ENCODE assay signal across 14 cellular contexts in the genomic region with DNA sequence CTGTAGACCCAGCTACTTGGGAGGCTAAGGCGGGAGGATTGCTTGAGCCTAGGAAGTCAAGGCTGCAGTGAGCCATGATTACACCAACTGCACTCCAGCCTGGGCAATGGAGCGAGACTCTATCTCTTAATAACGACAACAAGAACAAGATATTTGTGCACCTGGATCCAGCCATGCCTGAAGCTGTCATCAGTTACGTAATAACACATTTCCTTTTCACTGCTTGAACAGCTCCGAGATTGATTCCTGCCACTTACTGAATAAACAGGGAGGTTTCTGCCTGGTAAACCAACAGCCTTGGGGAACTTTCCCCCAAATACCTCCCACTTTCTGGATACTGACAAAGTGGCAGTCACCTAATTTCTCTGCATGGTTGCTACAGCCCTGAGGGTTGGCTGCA. TPM values are rescaled to one million over a fixed set of nuclear protein-coding genes. Genes with fewer than 3 reads are reported as not detected.
DNase-seq lines count a peak whose midpoint lies in the region; FAIRE-seq and TF ChIP-seq lines count a peak whose summit lies in the region.
"Had no signal": no experiment of that assay in that cellular context is flagged by ENCODE, and none has a peak within 500 bp of the region (broad histone marks: within the 10 kb centered on the region; RNA-seq: fewer than 3 reads in every experiment).

No MANE protein-coding gene starts in this region.

- no peak for TF ChIP-seq CTCF in spleen (IDR thresholded peaks at IDR 0.05 in 8 of 11, conservative IDR thresholded peaks at IDR 0.05 in 3 of 11)

- peak; percentile 47 for FAIRE-seq in GM12891 (lab: Jason Lieb, UNC)

- 52 to 70% (median 65%) methylated on average over 5 of the region's 5 CpGs for WGBS in spleen, 5 donors

- TF ChIP-seq POLR2A in GM12891 (IDR thresholded peaks at IDR 0.05; ENCODE audit: low read depth, low read length): no peak
- TF ChIP-seq POLR2A in spleen (IDR thresholded peaks at IDR 0.05): no peak

- DNase-seq in GM12891 (ENCODE audit: insufficient read length, low spot score) (no peak), SJCRH30 (no peak), kidney tubule cell (ENCODE audit: low spot score) (peak; percentile 74), spleen (no peak), NCI-H1436 (lab: John Stamatoyannopoulos, UW) (no peak), occipital lobe (lab: John Stamatoyannopoulos, UW) (no peak), NCI-H526 (lab: John Stamatoyannopoulos, UW) (no peak)
- DNase-seq in activated CD8-positive, alpha-beta memory T cell treated with anti-CD3 and anti-CD28 coated beads, Interleukin-2, amount 50 U/mL, for 48 hours: no peak
- DNase-seq: central memory CD4-positive, alpha-beta T cell had no signal

- no peak overlapping the region for H3K4me3 ChIP-seq in SJCRH30
- H3K4me3 ChIP-seq in spleen: no peak overlapping the region
- H3K4me3 ChIP-seq: ovary had no signal

- peak overlapping the region; percentile 40 for H3K27ac ChIP-seq in SJCRH30
- peak overlapping the region in 6 of 8 donors; percentile 39 to 70 (median 52) for H3K27ac ChIP-seq in spleen
- H3K27ac ChIP-seq: epithelial cell of prostate had no signal

- H3K9me3 ChIP-seq in SJCRH30 (replicated peaks) (no peaks in the 10 kb centered on the region), spleen (peaks cover 0 to 5% (median 0%) of the 10 kb centered on the region in 8 donors)
- H3K9me3 ChIP-seq: ovary had no signal

- peaks cover 36% of the 10 kb centered on the region for H3K4me1 ChIP-seq in SJCRH30
- peaks cover 4 to 92% (median 40%) of the 10 kb centered on the region in 6 donors for H3K4me1 ChIP-seq in spleen

- intact Hi-C loops in spleen (cut with DNase I; ENCODE audit: low total_unique reads): no loop called here

- H3K27me3 ChIP-seq in SJCRH30: no peaks in the 10 kb centered on the region
- peaks cover 0 to 26% (median 3%) of the 10 kb centered on the region in 7 donors for H3K27me3 ChIP-seq in spleen (replicated peaks in 1 of 7)
- H3K27me3 ChIP-seq: ovary had no signal

- H3K36me3 ChIP-seq in SJCRH30 (peaks cover 40% of the 10 kb centered on the region), spleen (peaks cover 0 to 45% (median 0%) of the 10 kb centered on the region in 6 donors)
- H3K36me3 ChIP-seq: ovary had no signal

TF ChIP-seq in GM12891, 5 proteins besides CTCF, POLR2A, EP300 and RAD21:
- TF ChIP-seq SPI1 (IDR thresholded peaks at IDR 0.05; ENCODE audit: low read depth, low read length): no peak
- TF ChIP-seq PAX5 (IDR thresholded peaks at IDR 0.05; ENCODE audit: insufficient read depth, low read length, severe bottlenecking): peak; percentile 64
- TF ChIP-seq POU2F2 (IDR thresholded peaks at IDR 0.05; ENCODE audit: low read depth, low read length): no peak

RNA-seq across cellular contexts. Expression of gene KANK2, which starts 5.4 kb away (rescaled TPM):
- polyA plus RNA-seq in GM12891 (2012; ENCODE audit: low read depth, missing spikeins): 13.2 TPM
- 86.1 and 98.4 TPM in 2 replicates for total RNA-seq in SJCRH30 (2014; rRNA removed; shearing (Covaris generic))
- total RNA-seq in spleen (100 to 1,000 TPM in 4 of 7 donors, 10 to 100 TPM in 3; 47.7 to 144 (median 117) TPM), occipital lobe (10.6 TPM)
- 10 to 100 TPM; 16.3 to 34.9 (median 20.1) TPM for polyA plus RNA-seq in spleen

RNA-seq across cellular contexts. Expression of gene SPC24, which starts 36.4 kb away (rescaled TPM):
- 19.3 TPM for polyA plus RNA-seq in GM12891 (2012; ENCODE audit: low read depth, missing spikeins)
- 61.3 and 70.3 TPM in 2 replicates for total RNA-seq in SJCRH30 (2014; rRNA removed; shearing (Covaris generic))
- 1 to 10 TPM; 2.0 to 9.7 (median 3.6) TPM for total RNA-seq in spleen
- 1 to 10 TPM; 1.7 to 4.4 (median 3.9) TPM for polyA plus RNA-seq in spleen
- total RNA-seq in occipital lobe: 6.4 TPM

RNA-seq across cellular contexts. Expression of gene ANGPTL8, which starts 47.5 kb away (rescaled TPM):
- polyA plus RNA-seq in GM12891 (2012; ENCODE audit: low read depth, missing spikeins): not detected
- total RNA-seq in SJCRH30 (2014; rRNA removed; shearing (Covaris generic)): not detected in 2 replicates
- total RNA-seq in spleen (not detected), occipital lobe (not detected)
- under 1 TPM in 1 of 3 donors, not detected in 2; 0.30 TPM for polyA plus RNA-seq in spleen
- total RNA-seq: Daoy, WTC11 had no signal
- polyA plus RNA-seq: BJ had no signal
